In the genomic region with DNA sequence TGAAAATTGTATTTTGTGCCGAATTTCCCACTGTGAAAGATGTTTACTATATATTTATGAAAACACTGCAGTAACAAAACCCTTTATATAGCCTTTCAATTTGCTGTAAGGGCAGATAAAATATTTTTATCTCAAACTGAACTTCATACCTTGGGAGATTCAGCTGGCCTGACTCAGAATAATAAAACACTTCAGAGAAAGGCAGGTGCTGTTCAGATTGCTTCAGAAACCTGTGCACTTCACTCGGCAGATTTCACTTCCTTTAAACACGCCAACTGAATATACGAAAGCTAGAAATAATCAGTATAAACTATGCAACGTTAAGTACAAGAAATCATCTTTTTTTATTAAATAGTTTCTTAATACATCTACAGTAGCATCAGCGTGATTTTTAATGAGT, we compare ENCODE assay signal across 21 cellular contexts.
"Had no signal": no experiment of that assay in that cellular context is flagged by ENCODE, and none has a peak within 500 bp of the region (broad histone marks: within the 10 kb centered on the region; RNA-seq: fewer than 3 reads in every experiment).

No MANE protein-coding gene starts in this region.

- H3K4me3 ChIP-seq: K562, SJCRH30 had no signal

- H3K4me1 Mint-ChIP-seq: IgD-negative memory B cell had no signal

- H3K27me3 ChIP-seq: SJCRH30 had no signal

- H3K36me3 ChIP-seq: SJCRH30 had no signal

- H3K4me2 ChIP-seq: KMS-11 had no signal

- H3K27ac Mint-ChIP-seq: IgD-negative memory B cell had no signal

- H3K36me3 Mint-ChIP-seq: IgD-negative memory B cell had no signal

- H3K4me3 Mint-ChIP-seq: IgD-negative memory B cell had no signal

- H3K27me3 Mint-ChIP-seq: IgD-negative memory B cell had no signal

- DNase-seq: Kasumi-1, MV-4-11, NCI-H1048, NCI-H1105, NCI-H1436 treated with DMSO at 0.1 percent for 48 hours, NCI-H1694, NCI-H187 treated with DMSO at 0.1 percent for 48 hours, NCI-H2029 treated with DMSO at 0.1 percent for 48 hours, NCI-H2107, NCI-H2227 treated with DMSO at 0.1 percent for 48 hours, NCI-H524, NCI-H69, SHP77, SJCRH30, T-helper 1 cell had no signal

- H3K9ac ChIP-seq: KMS-11 had no signal

- H3K27ac ChIP-seq: HL-60, KMS-11, RWPE1, SJCRH30 had no signal

- ATAC-seq: K562, SK-N-SH treated with all-trans-retinoic acid at 6 μM for 48 hours had no signal

- H3K4me1 ChIP-seq: SJCRH30 had no signal

- H3K9me3 ChIP-seq: SJCRH30 had no signal
